In genomic region chr1:42298520-42298919, GRCh38 we compare ENCODE assay signal across 20 cellular contexts. TPM values are rescaled to one million over a fixed set of nuclear protein-coding genes. Genes with fewer than 3 reads are reported as not detected.
DNase-seq lines count a peak whose midpoint lies in the region; ATAC-seq, FAIRE-seq and TF ChIP-seq lines count a peak whose summit lies in the region.
"Had no signal": no experiment of that assay in that cellular context is flagged by ENCODE, and none has a peak within 500 bp of the region (broad histone marks: within the 10 kb centered on the region; RNA-seq: fewer than 3 reads in every experiment).

No MANE protein-coding gene starts in this region.

- POLR2A ChIA-PET in GM12878 (lab: Charles Lee), result no interaction called here

- no peak overlapping the region for H3K27ac Mint-ChIP-seq in activated naive CD4-positive, alpha-beta T cell treated with anti-CD3 and anti-CD28 coated beads, Interleukin-2, amount 50 U/mL, for 24 hours

- TF ChIP-seq POLR2A in GM12878 (IDR thresholded peaks at IDR 0.05; ENCODE audit: low read depth, low read length), result no peak

- CTCF ChIA-PET in GM12878 (lab: Yijun Ruan, JAX), result no interaction called here

- H3K9ac ChIP-seq in GM12878 (ENCODE audit: control insufficient read depth, insufficient read depth, low read length), result no peak overlapping the region

- H3K4me1 ChIP-seq in GM12878 (ENCODE audit: control insufficient read depth, insufficient read depth, low read length), result no peaks in the 10 kb centered on the region
- H3K4me1 ChIP-seq: SJCRH30 had no signal

- H3K36me3 ChIP-seq in GM12878 (ENCODE audit: control insufficient read depth in 2 of 2, insufficient read depth in 2 of 2, low read length in 1 of 2), result peaks cover 5% of the 10 kb centered on the region in 2 experiments; a peak in 3 of 4 replicates

- H3K36me3 Mint-ChIP-seq in activated naive CD4-positive, alpha-beta T cell treated with anti-CD3 and anti-CD28 coated beads, Interleukin-2, amount 50 U/mL, for 24 hours, result peaks cover 29% of the 10 kb centered on the region

- H3K27ac ChIP-seq in GM12878 (ENCODE audit: control insufficient read depth, insufficient read depth), result no peak overlapping the region
- H3K27ac ChIP-seq: SJCRH30 had no signal

- no peaks in the 10 kb centered on the region for H4K20me1 ChIP-seq in GM12878 (ENCODE audit: control insufficient read depth, insufficient read depth)

- H3K9me3 Mint-ChIP-seq in activated naive CD4-positive, alpha-beta T cell treated with anti-CD3 and anti-CD28 coated beads, Interleukin-2, amount 50 U/mL, for 24 hours, result peaks cover 6% of the 10 kb centered on the region

- in situ Hi-C loops in GM12878 (cut with MboI), result no loop called here

- no peak overlapping the region for H2AFZ ChIP-seq in GM12878 (ENCODE audit: control insufficient read depth, low read depth, low read length)

- H3K4me2 ChIP-seq in GM12878 (ENCODE audit: control insufficient read depth, insufficient read depth), result no peak overlapping the region

- H3K4me1 Mint-ChIP-seq in activated naive CD4-positive, alpha-beta T cell treated with anti-CD3 and anti-CD28 coated beads, Interleukin-2, amount 50 U/mL, for 24 hours, result peaks cover 54% of the 10 kb centered on the region

- BruUV-seq in GM12878 (replicated peaks; lab: Mats Ljungman, UMichigan), result TSS peak; percentile 5

- no peak for TF ChIP-seq EP300 in GM12878 (IDR thresholded peaks at IDR 0.05; ENCODE audit: borderline replicate concordance in 1 of 2, control insufficient read depth in 1 of 2, low read depth in 2 of 2, low read length in 2 of 2)

- no peak for ATAC-seq in GM12878
- no peak for ATAC-seq in HG03342 (IDR thresholded peaks at IDR 0.05; ENCODE audit: unreplicated experiment)

- peaks cover 19% of the 10 kb centered on the region; the same call in 2 of the 3 replicates for H3K9me3 ChIP-seq in GM12878 (replicated peaks; ENCODE audit: control insufficient read depth, insufficient read depth, low read length)

- TF ChIP-seq CTCF in GM12878 (IDR thresholded peaks at IDR 0.05 in 2 of 3, conservative IDR thresholded peaks at IDR 0.05 in 1 of 3; ENCODE audit: control insufficient read depth in 2 of 3, extremely low read depth in 1 of 3, insufficient read depth in 1 of 3, low read depth in 3 of 3, low read length in 3 of 3), result no peak

- SMC1A ChIA-PET in GM12878 (lab: Charles Lee; ENCODE audit: uncharacterized antibody, unreplicated experiment), result interaction anchor here (0.6 kb wide), 1 partner anchor 25 kb away, joined by 3 read pairs; no protein-coding TSS in a partner anchor

- H3K79me2 ChIP-seq in GM12878 (ENCODE audit: control insufficient read depth, insufficient read depth, low read length), result peaks cover 8% of the 10 kb centered on the region

- no peak overlapping the region for H3K4me3 ChIP-seq in GM12878
- H3K4me3 ChIP-seq: SJCRH30 had no signal

- RAD21 ChIA-PET in GM12878 (lab: Charles Lee; ENCODE audit: unreplicated experiment), result no interaction called here

- DNase-seq in activated naive CD4-positive, alpha-beta T cell (lab: John Stamatoyannopoulos, UW), result no peak
- DNase-seq in GM19239 (ENCODE audit: insufficient read length, low spot score) (no peak), GM12878 (ENCODE audit: low read depth, low spot score) (no peak), DMS53 treated with DMSO at 0.1 percent for 48 hours (lab: John Stamatoyannopoulos, UW; ENCODE audit: unreplicated experiment) (no peak)
- no peak for DNase-seq in activated CD8-positive, alpha-beta memory T cell treated with anti-CD3 and anti-CD28 coated beads, Interleukin-2, amount 50 U/mL, for 48 hours
- DNase-seq: Calu3; CD4-positive, CD25-positive, alpha-beta regulatory T cell; DMS153; GDM1; H7; Kasumi-1; NCI-H1694 treated with DMSO at 0.1 percent for 48 hours; NCI-H2081 treated with DMSO at 0.1 percent for 48 hours; NCI-H2171 treated with DMSO at 0.1 percent for 48 hours; NCI-H526 treated with DMSO at 0.1 percent for 48 hours; OCI-M1; SJCRH30 had no signal

- H3K27me3 ChIP-seq in GM12878 (replicated peaks in 1 of 2; ENCODE audit: control insufficient read depth in 2 of 2, insufficient read depth in 2 of 2, low read length in 1 of 2), result no peaks in the 10 kb centered on the region
- H3K27me3 ChIP-seq: SJCRH30 had no signal

- intact Hi-C loops in GM12878 (cut with micrococcal nuclease; ENCODE audit: unreplicated experiment), result no loop called here

- H3K4me3 Mint-ChIP-seq in activated naive CD4-positive, alpha-beta T cell treated with anti-CD3 and anti-CD28 coated beads, Interleukin-2, amount 50 U/mL, for 24 hours, result peak overlapping the region; percentile 47

- H3K27me3 Mint-ChIP-seq in activated naive CD4-positive, alpha-beta T cell treated with anti-CD3 and anti-CD28 coated beads, Interleukin-2, amount 50 U/mL, for 24 hours, result no peaks in the 10 kb centered on the region
- H3K27me3 Mint-ChIP-seq: CD4-positive, CD25-positive, alpha-beta regulatory T cell had no signal

- FAIRE-seq in GM19239 (lab: Jason Lieb, UNC), result peak; percentile 40
- no peak for FAIRE-seq in GM12878 (lab: Jason Lieb, UNC)
- FAIRE-seq: RCC 7860 had no signal

- no peak for TF ChIP-seq RAD21 in GM12878 (IDR thresholded peaks at IDR 0.05; ENCODE audit: insufficient read depth, low read depth, low read length)

- 100% methylated on average over 2 of the region's 2 CpGs for WGBS in GM12878 (ENCODE audit: insufficient coverage, insufficient replicate concordance, low lambda C conversion rate, missing lambda C conversion rate)

TF ChIP-seq in GM12878, 131 proteins besides CTCF, POLR2A, EP300 and RAD21:
- no peak for TF ChIP-seq SMAD5 (IDR thresholded peaks at IDR 0.05; ENCODE audit: low read depth)
TF ChIP-seq in GM12878: peak in this region for 0.

RNA-seq across cellular contexts. Expression of gene FOXJ3, which starts 36.5 kb away (rescaled TPM):
- 144 and 151 TPM in 2 replicates for total RNA-seq in GM12878 (2013; cell fraction: nucleolus; rRNA removed)
- total RNA-seq in GM12878 (2014; rRNA removed) (28.3 and 34.8 TPM in 2 replicates), GM12878 (2014; rRNA removed; fragmentation: Illumina TruSeq; extraction: Trizol) (20.5 and 22.4 TPM in 2 replicates), GM12878 (2021) (33.6 and 36.8 TPM in 2 replicates)
- polyA plus RNA-seq in GM12878 (2011; ENCODE audit: low read depth), result 15.0 TPM
- polyA plus RNA-seq in GM12878 (2011; rRNA removed) (41.5 and 54.2 TPM in 2 replicates), GM12878 (2014; fragmentation: Illumina TruSeq; extraction: Trizol) (31.7 and 35.5 TPM in 2 replicates), GM12878 (2014; fragmentation: Nextera tagmentation; extraction: Ambion mirVana) (10 to 100 TPM in 1 of 2 experiments, 1 to 10 TPM in 1; 9.5 to 11.9 TPM), GM12878 (2014; rRNA removed) (19.1 and 19.8 TPM in 2 replicates), GM12878 (2016; fragmentation: Nextera tagmentation; extraction: Ambion mirVana) (10 to 100 TPM; 19.1 to 27.0 TPM)
- polyA plus RNA-seq in GM12878 (2011; cell fraction: cytosol; rRNA removed), result 28.5 and 39.6 TPM in 2 replicates
- 36.5 and 45.8 TPM in 2 replicates for polyA plus RNA-seq in GM12878 (2011; cell fraction: nucleus; rRNA removed)
- 19.1 and 20.8 TPM in 2 replicates for polyA plus RNA-seq in GM12878 (2012)
- polyA minus RNA-seq in GM12878 (2011; rRNA and poly(A)+ RNA removed), result 43.4 and 84.0 TPM in 2 replicates
- polyA minus RNA-seq in GM12878 (2011; cell fraction: cytosol; rRNA and poly(A)+ RNA removed), result 14.7 and 19.4 TPM in 2 replicates
- polyA minus RNA-seq in GM12878 (2011; cell fraction: nucleus; rRNA and poly(A)+ RNA removed), result 34.6 and 42.6 TPM in 2 replicates
